In the genomic region with DNA sequence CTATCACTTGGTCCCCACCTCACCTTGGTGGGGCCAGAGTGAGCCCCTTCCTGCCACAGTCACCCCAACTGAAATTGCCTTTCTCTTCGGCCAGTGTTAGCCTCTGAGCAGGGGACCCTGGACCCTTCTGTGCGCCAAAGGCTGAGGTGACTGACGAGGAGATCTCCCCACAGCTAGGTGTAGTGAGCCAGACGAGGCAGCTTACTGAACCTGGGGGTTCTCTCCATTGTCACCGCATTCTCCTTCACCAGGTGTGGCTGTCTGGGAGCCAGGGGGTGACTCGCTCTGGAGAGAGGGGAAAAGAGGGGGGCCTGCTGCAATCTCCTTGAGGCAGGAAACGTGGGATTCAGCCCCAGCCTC, we compare ENCODE assay signal across 9 cellular contexts. TPM values are rescaled to one million over a fixed set of nuclear protein-coding genes. Genes with fewer than 3 reads are reported as not detected.
DNase-seq lines count a peak whose midpoint lies in the region; ATAC-seq, FAIRE-seq and TF ChIP-seq lines count a peak whose summit lies in the region.
"Had no signal": no experiment of that assay in that cellular context is flagged by ENCODE, and none has a peak within 500 bp of the region (broad histone marks: within the 10 kb centered on the region; RNA-seq: fewer than 3 reads in every experiment).

No MANE protein-coding gene starts in this region.

- TF ChIP-seq POLR2A in GM12878 (IDR thresholded peaks at IDR 0.05; ENCODE audit: low read depth, low read length): peak; percentile 42; the same call in 1 of the 2 replicates
- no peak for TF ChIP-seq POLR2A in transverse colon (IDR thresholded peaks at IDR 0.05)

- TF ChIP-seq CTCF in GM12878 (IDR thresholded peaks at IDR 0.05 in 2 of 3, conservative IDR thresholded peaks at IDR 0.05 in 1 of 3; ENCODE audit: control insufficient read depth in 2 of 3, extremely low read depth in 1 of 3, insufficient read depth in 1 of 3, low read depth in 3 of 3, low read length in 3 of 3): no peak
- TF ChIP-seq CTCF in liver (IDR thresholded peaks at IDR 0.05; ENCODE audit: low read depth, low read length, missing input control): no peak
- TF ChIP-seq CTCF in transverse colon (IDR thresholded peaks at IDR 0.05): no peak

- in situ Hi-C loops in GM12878 (cut with MboI) (no loop called here), transverse colon (cut with MboI; ENCODE audit: low pct_ligation_motif_present in 1 of 4, low pct_unique_long_range_greater_than_20kb in 1 of 4, low sequenced_read_pairs in 3 of 4) (loop anchor here in 1 of 4 donors (5.0 kb wide), 1 partner anchor 55 kb away; no protein-coding TSS in a partner anchor)

- H2AFZ ChIP-seq in GM12878 (ENCODE audit: control insufficient read depth, low read depth, low read length): no peak overlapping the region

- CTCF ChIA-PET in GM12878 (lab: Yijun Ruan, JAX): interaction anchor here (0.9 to 1.7 kb wide), 5 partner anchors 14 to 170 kb away, joined by 3 to 6 read pairs (median 3); no protein-coding TSS in a partner anchor

- H3K4me3 ChIP-seq in GM12878: peak overlapping the region; percentile 98
- peak overlapping the region in 2 of 3 donors; percentile 27 to 93 for H3K4me3 ChIP-seq in liver (ENCODE audit: low read depth in 1 of 3, low read length in 3 of 3)
- H3K4me3 ChIP-seq in transverse colon: peak overlapping the region in 3 of 4 donors; percentile 76 to 88 (median 86)

- peak overlapping the region; percentile 97 for H3K4me2 ChIP-seq in GM12878 (ENCODE audit: control insufficient read depth, insufficient read depth)

- RAD21 ChIA-PET in GM12878 (lab: Charles Lee; ENCODE audit: unreplicated experiment): interaction anchor here (1.0 to 1.9 kb wide), 2 partner anchors 164 to 379 kb away, joined by 3 to 4 read pairs; a partner anchor contains a TSS

- POLR2A ChIA-PET in GM12878 (lab: Charles Lee): interaction anchor here (0.5 kb wide), 1 partner anchor 69 kb away, joined by 4 read pairs; no protein-coding TSS in a partner anchor

- peaks cover 36% of the 10 kb centered on the region for H3K79me2 ChIP-seq in GM12878 (ENCODE audit: control insufficient read depth, insufficient read depth, low read length)

- H3K36me3 ChIP-seq in GM12878 (ENCODE audit: control insufficient read depth in 2 of 2, insufficient read depth in 2 of 2, low read length in 1 of 2): peaks cover 5 to 10% of the 10 kb centered on the region in 2 experiments
- peaks cover 0 to 8% (median 4%) of the 10 kb centered on the region in 4 donors for H3K36me3 ChIP-seq in liver (ENCODE audit: control insufficient read depth in 4 of 4, insufficient read depth in 3 of 4, low read depth in 1 of 4, low read length in 3 of 4)
- no peaks in the 10 kb centered on the region for H3K36me3 ChIP-seq in transverse colon

- H3K4me1 Mint-ChIP-seq in activated T-cell treated with anti-CD3 and anti-CD28 coated beads, Interleukin-2, amount 50 U/mL, for 4 hours (ENCODE audit: low read depth): peaks cover 29% of the 10 kb centered on the region

- H3K9ac ChIP-seq in GM12878 (ENCODE audit: control insufficient read depth, insufficient read depth, low read length) (peak overlapping the region; percentile 93), liver (ENCODE audit: low read depth in 1 of 2, low read length in 2 of 2) (no peak overlapping the region)

- no peak for ATAC-seq in activated T-cell treated with anti-CD3 and anti-CD28 coated beads, Interleukin-2, amount 50 U/mL, for 4 hours
- ATAC-seq in GM12878: no peak
- no peak for ATAC-seq in HG02840 (IDR thresholded peaks at IDR 0.05; ENCODE audit: low FRiP score, unreplicated experiment)

- peaks cover 21% of the 10 kb centered on the region for H3K4me1 ChIP-seq in GM12878 (ENCODE audit: control insufficient read depth, insufficient read depth, low read length)
- peaks cover 13 to 35% (median 24%) of the 10 kb centered on the region in 4 donors for H3K4me1 ChIP-seq in liver (ENCODE audit: control insufficient read depth in 4 of 4, insufficient read depth in 4 of 4, low read length in 3 of 4)
- peaks cover 20 to 29% (median 24%) of the 10 kb centered on the region in 4 donors for H3K4me1 ChIP-seq in transverse colon

- no peak for DNase-seq in activated T-cell treated with anti-CD3 and anti-CD28 coated beads, Interleukin-2, amount 50 U/mL, for 4 hours
- DNase-seq in activated T-cell treated with anti-CD3 and anti-CD28 coated beads for 4 hours (no peak), GM12878 (ENCODE audit: low read depth, low spot score) (no peak), transverse colon (no peak), nucleus accumbens (lab: John Stamatoyannopoulos, UW) (no peak), cerebellar nuclear complex (lab: John Stamatoyannopoulos, UW) (no peak)
- DNase-seq: DMS153 had no signal

- BruUV-seq in GM12878 (replicated peaks; lab: Mats Ljungman, UMichigan): no TSS peak

- H3K9me3 ChIP-seq in GM12878 (replicated peaks; ENCODE audit: control insufficient read depth, insufficient read depth, low read length): no peaks in the 10 kb centered on the region
- no peaks in the 10 kb centered on the region for H3K9me3 ChIP-seq in liver (ENCODE audit: control insufficient read depth in 4 of 4, low read length in 3 of 4)
- H3K9me3 ChIP-seq in transverse colon: no peaks in the 10 kb centered on the region

- TF ChIP-seq EP300 in GM12878 (IDR thresholded peaks at IDR 0.05; ENCODE audit: borderline replicate concordance in 1 of 2, control insufficient read depth in 1 of 2, low read depth in 2 of 2, low read length in 2 of 2) (no peak), transverse colon (IDR thresholded peaks at IDR 0.05; ENCODE audit: low read depth) (no peak)

- 28% methylated on average over 7 of the region's 7 CpGs for WGBS in GM12878 (ENCODE audit: insufficient coverage, insufficient replicate concordance, low lambda C conversion rate, missing lambda C conversion rate)
- 73% methylated on average over 7 of the region's 7 CpGs for WGBS in liver
- WGBS in transverse colon (ENCODE audit: low coverage in 1 of 2), 2 donors: 53% methylated on average over 6 of the region's 7 CpGs; no CpG with 5 or more reads in 1 of the 2 donors

- no peaks in the 10 kb centered on the region for H3K27me3 Mint-ChIP-seq in activated T-cell treated with anti-CD3 and anti-CD28 coated beads, Interleukin-2, amount 50 U/mL, for 4 hours (ENCODE audit: low read depth)

- H3K27me3 ChIP-seq in GM12878 (replicated peaks in 1 of 2; ENCODE audit: control insufficient read depth in 2 of 2, insufficient read depth in 2 of 2, low read length in 1 of 2): no peaks in the 10 kb centered on the region
- H3K27me3 ChIP-seq in liver (ENCODE audit: control insufficient read depth in 4 of 4, insufficient read depth in 4 of 4, low read length in 3 of 4): no peaks in the 10 kb centered on the region
- peaks cover 3% of the 10 kb centered on the region for H3K27me3 ChIP-seq in transverse colon

- SMC1A ChIA-PET in GM12878 (lab: Charles Lee; ENCODE audit: uncharacterized antibody, unreplicated experiment): interaction anchor here (1.4 kb wide), 1 partner anchor 52 kb away, joined by 3 read pairs; no protein-coding TSS in a partner anchor

- peaks cover 12% of the 10 kb centered on the region for H3K36me3 Mint-ChIP-seq in activated T-cell treated with anti-CD3 and anti-CD28 coated beads, Interleukin-2, amount 50 U/mL, for 4 hours (ENCODE audit: insufficient read depth)

- no peaks in the 10 kb centered on the region for H4K20me1 ChIP-seq in GM12878 (ENCODE audit: control insufficient read depth, insufficient read depth)

- H3K9me3 Mint-ChIP-seq in activated T-cell treated with anti-CD3 and anti-CD28 coated beads, Interleukin-2, amount 50 U/mL, for 4 hours: no peaks in the 10 kb centered on the region

- TF ChIP-seq RAD21 in GM12878 (IDR thresholded peaks at IDR 0.05; ENCODE audit: insufficient read depth, low read depth, low read length): no peak
- no peak for TF ChIP-seq RAD21 in liver (IDR thresholded peaks at IDR 0.05)

- no peak for FAIRE-seq in GM12878 (lab: Jason Lieb, UNC)

- peak overlapping the region; percentile 100 for H3K4me3 Mint-ChIP-seq in activated T-cell treated with anti-CD3 and anti-CD28 coated beads, Interleukin-2, amount 50 U/mL, for 4 hours

- H3K27ac ChIP-seq in GM12878 (ENCODE audit: control insufficient read depth, insufficient read depth) (peak overlapping the region; percentile 84; the same call in 1 of the 2 replicates), liver (ENCODE audit: low read depth in 1 of 2, low read length in 2 of 2) (no peak overlapping the region), transverse colon (peak overlapping the region; percentile 90 to 96 (median 94))

- intact Hi-C loops in GM12878 (cut with micrococcal nuclease; ENCODE audit: unreplicated experiment): loop anchor here (5.0 kb wide), 1 partner anchor 55 kb away; no protein-coding TSS in a partner anchor
- intact Hi-C loops in transverse colon (cut with DNase I; ENCODE audit: low total_unique reads): no loop called here

RNA-seq across cellular contexts. Expression of a gene that starts 1.3 kb away (rescaled TPM):
- 1,000 to 10,000 TPM; 2,484 to 2,756 (median 2,693) TPM for total RNA-seq in activated T-cell treated with anti-CD3 and anti-CD28 coated beads, Interleukin-2, amount 50 U/mL, for 4 hours
- 52.9 and 57.0 TPM in 2 replicates for total RNA-seq in GM12878 (2013; cell fraction: nucleolus; rRNA removed)
- total RNA-seq in GM12878 (2014; rRNA removed): 1,809 and 1,831 TPM in 2 replicates
- 396 and 422 TPM in 2 replicates for total RNA-seq in GM12878 (2014; rRNA removed; fragmentation: Illumina TruSeq; extraction: Trizol)
- 3,081 and 3,150 TPM in 2 replicates for total RNA-seq in GM12878 (2021)
- 2,247 TPM for polyA plus RNA-seq in GM12878 (2011; ENCODE audit: low read depth)
- polyA plus RNA-seq in GM12878 (2011; rRNA removed): 502 and 657 TPM in 2 replicates
- 773 and 1,031 TPM in 2 replicates for polyA plus RNA-seq in GM12878 (2011; cell fraction: cytosol; rRNA removed)
- 299 and 320 TPM in 2 replicates for polyA plus RNA-seq in GM12878 (2011; cell fraction: nucleus; rRNA removed)
- 4,616 and 4,929 TPM in 2 replicates for polyA plus RNA-seq in GM12878 (2012)
- polyA plus RNA-seq in GM12878 (2014; fragmentation: Illumina TruSeq; extraction: Trizol): 73.8 and 651 TPM in 2 replicates
- polyA plus RNA-seq in GM12878 (2014; fragmentation: Nextera tagmentation; extraction: Ambion mirVana): 1,000 to 10,000 TPM; 3,036 to 3,905 TPM
- polyA plus RNA-seq in GM12878 (2014; rRNA removed): 1,927 and 2,346 TPM in 2 replicates
- 1,000 to 10,000 TPM; 1,324 to 1,329 TPM for polyA plus RNA-seq in GM12878 (2016; fragmentation: Nextera tagmentation; extraction: Ambion mirVana)
- 257 and 310 TPM in 2 replicates for polyA minus RNA-seq in GM12878 (2011; rRNA and poly(A)+ RNA removed)
- 152 and 155 TPM in 2 replicates for polyA minus RNA-seq in GM12878 (2011; cell fraction: cytosol; rRNA and poly(A)+ RNA removed)
- 49.4 and 62.2 TPM in 2 replicates for polyA minus RNA-seq in GM12878 (2011; cell fraction: nucleus; rRNA and poly(A)+ RNA removed)
- 100 to 1,000 TPM in 1 of 2 donors, 10 to 100 TPM in 1; 74.7 to 205 TPM for total RNA-seq in liver
- 100 to 1,000 TPM; 324 to 467 TPM for polyA plus RNA-seq in liver
- total RNA-seq in transverse colon: 100 to 1,000 TPM; 275 to 526 (median 413) TPM

RNA-seq across cellular contexts. Expression of a gene that starts 1.4 kb away (rescaled TPM):
- 10 to 100 TPM; 81.8 to 96.8 (median 93.0) TPM for total RNA-seq in activated T-cell treated with anti-CD3 and anti-CD28 coated beads, Interleukin-2, amount 50 U/mL, for 4 hours
- total RNA-seq in GM12878 (2013; cell fraction: nucleolus; rRNA removed): 15.0 and 21.4 TPM in 2 replicates
- total RNA-seq in GM12878 (2014; rRNA removed): 117 and 143 TPM in 2 replicates
- 123 and 132 TPM in 2 replicates for total RNA-seq in GM12878 (2014; rRNA removed; fragmentation: Illumina TruSeq; extraction: Trizol)
- 79.0 and 86.3 TPM in 2 replicates for total RNA-seq in GM12878 (2021)
- 198 TPM for polyA plus RNA-seq in GM12878 (2011; ENCODE audit: low read depth)
- 44.7 and 94.1 TPM in 2 replicates for polyA plus RNA-seq in GM12878 (2011; rRNA removed)
- polyA plus RNA-seq in GM12878 (2011; cell fraction: cytosol; rRNA removed): 121 and 166 TPM in 2 replicates
- polyA plus RNA-seq in GM12878 (2011; cell fraction: nucleus; rRNA removed): 70.6 and 105 TPM in 2 replicates
- 87.4 and 102 TPM in 2 replicates for polyA plus RNA-seq in GM12878 (2012)
- 52.0 and 171 TPM in 2 replicates for polyA plus RNA-seq in GM12878 (2014; fragmentation: Illumina TruSeq; extraction: Trizol)
- polyA plus RNA-seq in GM12878 (2014; fragmentation: Nextera tagmentation; extraction: Ambion mirVana): 100 to 1,000 TPM; 277 to 360 TPM
- polyA plus RNA-seq in GM12878 (2014; rRNA removed): 178 and 192 TPM in 2 replicates
- 100 to 1,000 TPM; 249 to 253 TPM for polyA plus RNA-seq in GM12878 (2016; fragmentation: Nextera tagmentation; extraction: Ambion mirVana)
- polyA minus RNA-seq in GM12878 (2011; rRNA and poly(A)+ RNA removed): 41.5 and 84.3 TPM in 2 replicates
- 38.0 and 51.8 TPM in 2 replicates for polyA minus RNA-seq in GM12878 (2011; cell fraction: cytosol; rRNA and poly(A)+ RNA removed)
- polyA minus RNA-seq in GM12878 (2011; cell fraction: nucleus; rRNA and poly(A)+ RNA removed): 13.9 and 26.2 TPM in 2 replicates
- total RNA-seq in liver: 10 to 100 TPM; 19.6 to 26.1 TPM
- 100 to 1,000 TPM in 1 of 2 donors, 10 to 100 TPM in 1; 85.2 to 101 TPM for polyA plus RNA-seq in liver
- 10 to 100 TPM; 11.2 to 40.0 (median 18.6) TPM for total RNA-seq in transverse colon

RNA-seq across cellular contexts. Expression of a gene that starts 14.5 kb away (rescaled TPM):
- total RNA-seq in activated T-cell treated with anti-CD3 and anti-CD28 coated beads, Interleukin-2, amount 50 U/mL, for 4 hours: 100 to 1,000 TPM; 142 to 175 (median 145) TPM
- total RNA-seq in GM12878 (2013; cell fraction: nucleolus; rRNA removed): 26.5 and 32.1 TPM in 2 replicates
- total RNA-seq in GM12878 (2014; rRNA removed) (49.9 and 62.2 TPM in 2 replicates), GM12878 (2014; rRNA removed; fragmentation: Illumina TruSeq; extraction: Trizol) (17.2 and 19.6 TPM in 2 replicates), GM12878 (2021) (72.4 and 74.6 TPM in 2 replicates), liver (10 to 100 TPM in 1 of 2 donors, 1 to 10 TPM in 1; 6.7 to 10.9 TPM), transverse colon (10 to 100 TPM in 3 of 4 donors, 1 to 10 TPM in 1; 9.4 to 73.2 (median 41.0) TPM)
- 6.3 TPM for polyA plus RNA-seq in GM12878 (2011; ENCODE audit: low read depth)
- polyA plus RNA-seq in GM12878 (2011; rRNA removed) (11.6 and 30.7 TPM in 2 replicates), GM12878 (2014; fragmentation: Illumina TruSeq; extraction: Trizol) (3.7 and 16.2 TPM in 2 replicates), GM12878 (2014; fragmentation: Nextera tagmentation; extraction: Ambion mirVana) (1 to 10 TPM; 1.1 to 3.5 TPM), GM12878 (2014; rRNA removed) (68.1 and 78.8 TPM in 2 replicates), GM12878 (2016; fragmentation: Nextera tagmentation; extraction: Ambion mirVana) (100 to 1,000 TPM; 117 to 134 TPM), liver (10 to 100 TPM; 14.3 to 18.0 TPM)
- polyA plus RNA-seq in GM12878 (2011; cell fraction: cytosol; rRNA removed): 68.6 and 89.2 TPM in 2 replicates
- 44.7 and 55.9 TPM in 2 replicates for polyA plus RNA-seq in GM12878 (2011; cell fraction: nucleus; rRNA removed)
- 27.7 and 30.3 TPM in 2 replicates for polyA plus RNA-seq in GM12878 (2012)
- polyA minus RNA-seq in GM12878 (2011; rRNA and poly(A)+ RNA removed): 6.6 and 28.3 TPM in 2 replicates
- polyA minus RNA-seq in GM12878 (2011; cell fraction: cytosol; rRNA and poly(A)+ RNA removed): 19.6 and 21.2 TPM in 2 replicates
- polyA minus RNA-seq in GM12878 (2011; cell fraction: nucleus; rRNA and poly(A)+ RNA removed): 8.3 and 11.5 TPM in 2 replicates

RNA-seq across cellular contexts. Expression of a gene that starts 20.4 kb away (rescaled TPM):
- under 1 TPM in 2 of 3 donors, not detected in 1; 0.41 to 0.43 TPM for total RNA-seq in activated T-cell treated with anti-CD3 and anti-CD28 coated beads, Interleukin-2, amount 50 U/mL, for 4 hours
- not detected in 2 replicates for total RNA-seq in GM12878 (2013; cell fraction: nucleolus; rRNA removed)
- 0.45 and 0.54 TPM in 2 replicates for total RNA-seq in GM12878 (2014; rRNA removed)
- total RNA-seq in GM12878 (2014; rRNA removed; fragmentation: Illumina TruSeq; extraction: Trizol): 0.22 TPM in 1 of 2 replicates, not detected in the other
- total RNA-seq in GM12878 (2021): 0.26 and 0.56 TPM in 2 replicates
- polyA plus RNA-seq in GM12878 (2011; ENCODE audit: low read depth): 0.16 TPM
- polyA plus RNA-seq in GM12878 (2011; rRNA removed): 0.05 TPM in 1 of 2 replicates, not detected in the other
- 0.13 and 0.15 TPM in 2 replicates for polyA plus RNA-seq in GM12878 (2011; cell fraction: cytosol; rRNA removed)
- polyA plus RNA-seq in GM12878 (2011; cell fraction: nucleus; rRNA removed): 0.58 and 0.83 TPM in 2 replicates
- polyA plus RNA-seq in GM12878 (2012): 0.31 TPM in 2 replicates
- polyA plus RNA-seq in GM12878 (2014; fragmentation: Illumina TruSeq; extraction: Trizol): 0.03 TPM in 1 of 2 replicates, not detected in the other
- under 1 TPM in 1 of 2 experiments, not detected in 1; 0.07 TPM for polyA plus RNA-seq in GM12878 (2014; fragmentation: Nextera tagmentation; extraction: Ambion mirVana)
- polyA plus RNA-seq in GM12878 (2014; rRNA removed): 0.18 and 0.57 TPM in 2 replicates
- under 1 TPM; 0.62 to 0.93 TPM for polyA plus RNA-seq in GM12878 (2016; fragmentation: Nextera tagmentation; extraction: Ambion mirVana)
- 0.21 TPM in 1 of 2 replicates, not detected in the other for polyA minus RNA-seq in GM12878 (2011; rRNA and poly(A)+ RNA removed)
- not detected in 2 replicates for polyA minus RNA-seq in GM12878 (2011; cell fraction: cytosol; rRNA and poly(A)+ RNA removed)
- 0.12 and 0.19 TPM in 2 replicates for polyA minus RNA-seq in GM12878 (2011; cell fraction: nucleus; rRNA and poly(A)+ RNA removed)
- total RNA-seq in liver: 1 to 10 TPM; 3.3 to 4.5 TPM
- polyA plus RNA-seq in liver: 1 to 10 TPM in 1 of 2 donors, under 1 TPM in 1; 0.44 to 3.6 TPM
- 10 to 100 TPM in 1 of 4 donors, 1 to 10 TPM in 3; 3.2 to 10.5 (median 4.1) TPM for total RNA-seq in transverse colon

RNA-seq across cellular contexts. Expression of a gene that starts 41.3 kb away (rescaled TPM):
- under 1 TPM in 1 of 3 donors, not detected in 2; 0.24 TPM for total RNA-seq in activated T-cell treated with anti-CD3 and anti-CD28 coated beads, Interleukin-2, amount 50 U/mL, for 4 hours
- total RNA-seq in GM12878 (2013; cell fraction: nucleolus; rRNA removed): not detected in 2 replicates
- total RNA-seq in GM12878 (2014; rRNA removed) (not detected in 2 replicates), GM12878 (2014; rRNA removed; fragmentation: Illumina TruSeq; extraction: Trizol) (not detected in 2 replicates), GM12878 (2021) (not detected in 2 replicates), liver (100 to 1,000 TPM in 1 of 2 donors, under 1 TPM in 1; 0.65 to 144 TPM), transverse colon (100 to 1,000 TPM in 1 of 4 donors, 10 to 100 TPM in 1, 1 to 10 TPM in 2; 2.3 to 123 (median 10.3) TPM)
- polyA plus RNA-seq in GM12878 (2011; ENCODE audit: low read depth): not detected
- polyA plus RNA-seq in GM12878 (2011; rRNA removed) (0.12 and 0.45 TPM in 2 replicates), GM12878 (2014; fragmentation: Illumina TruSeq; extraction: Trizol) (not detected in 2 replicates), GM12878 (2014; fragmentation: Nextera tagmentation; extraction: Ambion mirVana) (not detected), GM12878 (2014; rRNA removed) (not detected in 2 replicates), GM12878 (2016; fragmentation: Nextera tagmentation; extraction: Ambion mirVana) (not detected), liver (100 to 1,000 TPM in 1 of 2 donors, 10 to 100 TPM in 1; 25.2 to 118 TPM)
- polyA plus RNA-seq in GM12878 (2011; cell fraction: cytosol; rRNA removed): 0.53 and 0.73 TPM in 2 replicates
- polyA plus RNA-seq in GM12878 (2011; cell fraction: nucleus; rRNA removed): 0.75 and 1.1 TPM in 2 replicates
- 0.20 and 0.31 TPM in 2 replicates for polyA plus RNA-seq in GM12878 (2012)
- 0.15 and 0.21 TPM in 2 replicates for polyA minus RNA-seq in GM12878 (2011; rRNA and poly(A)+ RNA removed)
- 1.2 TPM in 1 of 2 replicates, not detected in the other for polyA minus RNA-seq in GM12878 (2011; cell fraction: cytosol; rRNA and poly(A)+ RNA removed)
- polyA minus RNA-seq in GM12878 (2011; cell fraction: nucleus; rRNA and poly(A)+ RNA removed): 0.48 TPM in 1 of 2 replicates, not detected in the other

Comparison
In these comparisons a context has a peak if more than half of its experiments do, and no peak if none do; other contexts are left out.
1. H3K27ac ChIP-seq: peak in GM12878 (single experiment) and transverse colon (4 of 4); none in liver (0 of 2).
2. Peak in every context shown above with its lines, with median percentiles within 50 percentile points of each other: H3K4me3 ChIP-seq.